In the genomic region with DNA sequence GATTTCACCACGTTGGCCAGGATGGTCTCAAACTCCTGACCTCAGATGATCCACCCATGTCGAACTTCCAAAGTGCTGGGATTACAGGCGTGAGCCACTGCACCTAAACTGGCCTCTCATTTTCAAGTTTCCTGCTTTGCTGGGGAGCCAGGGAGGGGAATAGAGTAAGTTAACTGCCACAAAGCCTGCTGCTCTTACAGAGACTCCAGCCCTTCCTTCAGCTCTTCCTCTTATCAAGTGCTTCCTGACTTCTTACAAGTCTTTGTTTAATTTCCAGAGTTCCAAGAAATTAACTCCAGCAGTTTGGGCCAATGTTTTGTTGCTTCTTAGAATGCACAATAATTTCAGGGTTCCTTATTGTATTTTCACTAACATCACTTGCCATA, we compare ENCODE assay signal across 14 cellular contexts. TPM values are rescaled to one million over a fixed set of nuclear protein-coding genes. Genes with fewer than 3 reads are reported as not detected.
DNase-seq lines count a peak whose midpoint lies in the region; ATAC-seq and TF ChIP-seq lines count a peak whose summit lies in the region.
"Had no signal": no experiment of that assay in that cellular context is flagged by ENCODE, and none has a peak within 500 bp of the region (broad histone marks: within the 10 kb centered on the region; RNA-seq: fewer than 3 reads in every experiment).

No MANE protein-coding gene starts in this region.

- no peak overlapping the region for H3K9ac ChIP-seq in BLaER1
- H3K9ac ChIP-seq: GM23248, neural progenitor cell had no signal

- peaks cover 3% of the 10 kb centered on the region for H3K36me3 Mint-ChIP-seq in CD4-positive, CD25-positive, alpha-beta regulatory T cell
- H3K36me3 Mint-ChIP-seq: neural progenitor cell had no signal

- intact Hi-C loops in mucosa of descending colon (cut with DNase I, micrococcal nuclease), result no loop called here

- peaks cover 40% of the 10 kb centered on the region for H3K9me3 ChIP-seq in BLaER1
- peaks cover 4 to 24% of the 10 kb centered on the region in 2 experiments for H3K9me3 ChIP-seq in CD4-positive, CD25-positive, alpha-beta regulatory T cell (ENCODE audit: control insufficient read depth in 2 of 2, low read length in 2 of 2)
- H3K9me3 ChIP-seq in mucosa of descending colon, result no peaks in the 10 kb centered on the region

- ATAC-seq in CD4-positive, CD25-positive, alpha-beta regulatory T cell (ENCODE audit: low read depth in 2 of 2), result no peak
- no peak for ATAC-seq in mucosa of descending colon
- ATAC-seq in GM18502 (IDR thresholded peaks at IDR 0.05; ENCODE audit: poor library complexity, unreplicated experiment), result no peak

- peaks cover 3 to 26% (median 9%) of the 10 kb centered on the region in 7 donors for H3K9me3 Mint-ChIP-seq in CD4-positive, CD25-positive, alpha-beta regulatory T cell

- no peaks in the 10 kb centered on the region for H4K20me1 ChIP-seq in BLaER1

- peaks cover 6% of the 10 kb centered on the region for H3K27me3 Mint-ChIP-seq in CD4-positive, CD25-positive, alpha-beta regulatory T cell

- H3K4me3 ChIP-seq in BLaER1, result no peak overlapping the region
- H3K4me3 ChIP-seq in CD4-positive, CD25-positive, alpha-beta regulatory T cell (ENCODE audit: low read depth, low read length), result peak overlapping the region; percentile 66
- no peak overlapping the region for H3K4me3 ChIP-seq in mucosa of descending colon
- H3K4me3 ChIP-seq: cardiac muscle cell, GM23248, neural progenitor cell, tibial artery had no signal

- peak overlapping the region; percentile 39 to 75 (median 72) for H3K4me3 Mint-ChIP-seq in CD4-positive, CD25-positive, alpha-beta regulatory T cell
- H3K4me3 Mint-ChIP-seq: neural progenitor cell had no signal

- H3K27ac ChIP-seq in BLaER1, result no peak overlapping the region
- H3K27ac ChIP-seq in CD4-positive, CD25-positive, alpha-beta regulatory T cell (ENCODE audit: insufficient read depth, low read length, poor library complexity, severe bottlenecking), result peak overlapping the region; percentile 61
- H3K27ac ChIP-seq: cardiac muscle cell, GM23248, neural progenitor cell, tibial artery had no signal

- peaks cover 23% of the 10 kb centered on the region for H3K4me1 ChIP-seq in BLaER1
- peaks cover 46% of the 10 kb centered on the region for H3K4me1 ChIP-seq in CD4-positive, CD25-positive, alpha-beta regulatory T cell (ENCODE audit: control insufficient read depth, insufficient read depth, low read length, poor library complexity, severe bottlenecking)
- H3K4me1 ChIP-seq in mucosa of descending colon (ENCODE audit: low read depth), result no peaks in the 10 kb centered on the region
- H3K4me1 ChIP-seq: neural progenitor cell, tibial artery had no signal

- DNase-seq in CD4-positive, CD25-positive, alpha-beta regulatory T cell, result peak in 1 of 3 donors; percentile 45
- DNase-seq in UCSD-AML1 (lab: John Stamatoyannopoulos, UW; ENCODE audit: unreplicated experiment), result peak; percentile 68
- peak; percentile 32 for DNase-seq in dermis blood vessel endothelial cell
- no peak for DNase-seq in NCI-H187 treated with DMSO at 0.1 percent for 48 hours (lab: John Stamatoyannopoulos, UW)
- no peak for DNase-seq in mucosa of descending colon
- DNase-seq: DMS 273 treated with DMSO at 0.1 percent for 48 hours; effector CD4-positive, alpha-beta T cell; GM23248; NCI-H1048 had no signal

- peaks cover 23 to 78% (median 38%) of the 10 kb centered on the region in 4 donors for H3K4me1 Mint-ChIP-seq in CD4-positive, CD25-positive, alpha-beta regulatory T cell
- H3K4me1 Mint-ChIP-seq: neural progenitor cell had no signal

- peak overlapping the region; percentile 83 to 96 (median 84) for H3K27ac Mint-ChIP-seq in CD4-positive, CD25-positive, alpha-beta regulatory T cell
- H3K27ac Mint-ChIP-seq: neural progenitor cell had no signal

- H3K36me3 ChIP-seq in BLaER1, result peaks cover 19% of the 10 kb centered on the region
- H3K36me3 ChIP-seq in CD4-positive, CD25-positive, alpha-beta regulatory T cell (ENCODE audit: control insufficient read depth, insufficient read depth, low read length), result no peaks in the 10 kb centered on the region
- no peaks in the 10 kb centered on the region for H3K36me3 ChIP-seq in mucosa of descending colon (ENCODE audit: low read depth)
- H3K36me3 ChIP-seq: cardiac muscle cell, neural progenitor cell, tibial artery had no signal

- no peak for TF ChIP-seq CTCF in mucosa of descending colon (IDR thresholded peaks at IDR 0.05)

- H3K4me2 ChIP-seq in BLaER1, result peak overlapping the region; percentile 52
- H3K4me2 ChIP-seq: neural progenitor cell had no signal

- H3K27me3 ChIP-seq in BLaER1, result no peaks in the 10 kb centered on the region
- no peaks in the 10 kb centered on the region for H3K27me3 ChIP-seq in CD4-positive, CD25-positive, alpha-beta regulatory T cell (ENCODE audit: control insufficient read depth, insufficient read depth, low read length)
- H3K27me3 ChIP-seq: cardiac muscle cell, neural progenitor cell, tibial artery had no signal

RNA-seq across cellular contexts. Expression of gene UBE2F, which starts 24.3 kb away (rescaled TPM):
- total RNA-seq in CD4-positive, CD25-positive, alpha-beta regulatory T cell, result 44.3 TPM
- 100 to 1,000 TPM in 3 of 4 donors, 10 to 100 TPM in 1; 75.2 to 137 (median 120) TPM for polyA plus RNA-seq in CD4-positive, CD25-positive, alpha-beta regulatory T cell
- 59.0 and 59.4 TPM in 2 replicates for total RNA-seq in dermis blood vessel endothelial cell
- 10 to 100 TPM; 36.0 to 47.7 (median 40.4) TPM for total RNA-seq in mucosa of descending colon

Comparison
In these comparisons a context has a peak if more than half of its experiments do, and no peak if none do; other contexts are left out.
1. DNase-seq: peak in UCSD-AML1 (single experiment) and dermis blood vessel endothelial cell (single experiment); none in NCI-H187 treated with DMSO at 0.1 percent for 48 hours (single experiment) and mucosa of descending colon (0 of 3).